In the genomic region with DNA sequence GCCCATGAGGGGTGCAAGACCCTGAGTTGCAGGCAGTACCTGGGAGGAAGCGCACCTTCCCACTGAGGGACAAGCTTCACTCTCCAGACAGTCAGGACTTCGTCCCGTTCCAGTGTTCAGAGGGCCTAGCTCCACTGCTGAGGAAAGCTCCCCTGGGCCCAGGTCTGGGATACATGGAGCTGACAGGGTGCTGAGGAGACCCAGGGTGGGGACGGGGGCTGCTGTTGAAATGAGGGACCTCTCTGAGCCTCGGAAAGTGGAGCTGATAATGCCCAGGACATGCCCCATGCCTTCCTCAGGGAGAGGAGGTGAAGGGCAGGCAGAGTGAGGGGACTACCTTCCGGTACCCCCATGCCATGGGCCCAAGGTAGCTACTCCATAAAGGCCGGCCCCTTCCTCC, we compare ENCODE assay signal across 9 cellular contexts.
"Had no signal": no experiment of that assay in that cellular context is flagged by ENCODE, and none has a peak within 500 bp of the region (broad histone marks: within the 10 kb centered on the region; RNA-seq: fewer than 3 reads in every experiment).

No MANE protein-coding gene starts in this region.

- H3K4me3 Mint-ChIP-seq: HFFc6 had no signal

- DNase-seq: GM23248, GOT3, H7, HFFc6, IMR-90 had no signal

- H3K27ac Mint-ChIP-seq: HFFc6 had no signal

- H3K36me3 ChIP-seq: HAP-1 had no signal

- H3K9me3 ChIP-seq: HAP-1 had no signal

- H3K4me1 ChIP-seq: HAP-1 had no signal

- ATAC-seq: HCT116, K562 had no signal

- H3K27ac ChIP-seq: GM23248, HL-60 had no signal

- H3K4me3 ChIP-seq: GM23248, HAP-1, K562 had no signal
